19 cellular contexts compared by ENCODE assay signal in the genomic region with DNA sequence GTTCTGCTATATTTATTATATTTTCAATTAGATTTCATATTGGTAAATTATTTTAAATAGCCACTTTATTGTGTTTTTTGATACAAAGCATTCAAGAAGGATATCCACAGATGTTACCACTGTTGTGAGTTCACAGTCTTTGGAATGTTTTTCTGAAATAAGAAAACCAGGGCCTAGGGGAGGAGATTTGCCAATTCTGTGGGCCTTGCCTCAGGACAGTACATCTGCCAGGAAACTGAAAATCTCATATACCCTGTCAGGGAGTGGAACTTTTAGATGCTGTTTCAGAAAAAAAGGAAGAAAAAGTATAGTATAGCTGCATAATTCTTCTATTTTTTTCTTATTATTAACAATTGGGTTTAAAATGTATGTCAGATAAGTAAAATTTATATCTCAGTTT.
"Had no signal": no experiment of that assay in that cellular context is flagged by ENCODE, and none has a peak within 500 bp of the region (broad histone marks: within the 10 kb centered on the region; RNA-seq: fewer than 3 reads in every experiment).

No MANE protein-coding gene starts in this region.

- H3K27ac ChIP-seq: heart left ventricle, testis, upper lobe of right lung had no signal

- H3K27ac Mint-ChIP-seq: activated naive CD4-positive, alpha-beta T cell treated with anti-CD3 and anti-CD28 coated beads, Interleukin-2, amount 50 U/mL, for 72 hours; memory B cell; nephron progenitor cell had no signal

- ATAC-seq: activated naive CD4-positive, alpha-beta T cell treated with anti-CD3 and anti-CD28 coated beads, Interleukin-2, amount 50 U/mL, for 72 hours; activated T-cell treated with anti-CD3 and anti-CD28 coated beads, Interleukin-2, amount 50 U/mL, for 4 hours; left lobe of liver; stimulated activated naive CD8-positive, alpha-beta T cell treated with anti-CD3 and anti-CD28 coated beads, Interleukin-15, Interleukin-2, amounts not matched to agents 100 U/mL and 50 U/mL, for 24 hours; upper lobe of right lung had no signal

- H3K4me1 Mint-ChIP-seq: memory B cell, nephron progenitor cell had no signal

- H3K4me3 ChIP-seq: heart left ventricle, testis, upper lobe of right lung had no signal

- H3K4me3 Mint-ChIP-seq: activated T-cell treated with anti-CD3 and anti-CD28 coated beads, Interleukin-2, amount 50 U/mL, for 4 hours; memory B cell; nephron progenitor cell had no signal

- H3K4me1 ChIP-seq: heart left ventricle, testis, upper lobe of right lung had no signal

- H3K36me3 Mint-ChIP-seq: activated naive CD4-positive, alpha-beta T cell treated with anti-CD3 and anti-CD28 coated beads, Interleukin-2, amount 50 U/mL, for 72 hours; memory B cell had no signal

- H3K9me3 ChIP-seq: testis, upper lobe of right lung had no signal

- H3K27me3 Mint-ChIP-seq: memory B cell had no signal

- H3K36me3 ChIP-seq: heart left ventricle, upper lobe of right lung had no signal

- H3K27me3 ChIP-seq: heart left ventricle, testis, upper lobe of right lung had no signal

- DNase-seq: activated CD4-positive, alpha-beta T cell treated with anti-CD3 and anti-CD28 coated beads, Interleukin-2, amount 50 U/mL, for 48 hours; activated CD4-positive, CD25-positive, alpha-beta regulatory T cell treated with anti-CD3 and anti-CD28 coated beads, Interleukin-2, amount 50 U/mL, for 72 hours; activated effector memory CD4-positive, alpha-beta T cell treated with anti-CD3 and anti-CD28 coated beads, Interleukin-2, amount 50 U/mL, for 16 hours; activated T-cell treated with anti-CD3 and anti-CD28 coated beads, Interleukin-2, amount 50 U/mL, for 4 hours; anterior cingulate cortex; central memory CD4-positive, alpha-beta T cell; cortex of kidney; effector memory CD4-positive, alpha-beta T cell; heart left ventricle; islet precursor cell; nephron progenitor cell; stimulated activated CD4-positive, alpha-beta T cell treated with anti-CD3 and anti-CD28 coated beads, Interleukin-4, amount 100 ng/mL, for 1 hour; stimulated activated CD8-positive, alpha-beta memory T cell treated with anti-CD3 and anti-CD28 coated beads, Interleukin-4, amount 100 ng/mL, for 48 hours; stimulated activated naive CD8-positive, alpha-beta T cell treated with anti-CD3 and anti-CD28 coated beads, Interleukin-15, Interleukin-2, amounts not matched to agents 100 U/mL and 50 U/mL, for 24 hours; testis; upper lobe of right lung had no signal
